ENCODE assay signal across 1 cellular context in the genomic region with DNA sequence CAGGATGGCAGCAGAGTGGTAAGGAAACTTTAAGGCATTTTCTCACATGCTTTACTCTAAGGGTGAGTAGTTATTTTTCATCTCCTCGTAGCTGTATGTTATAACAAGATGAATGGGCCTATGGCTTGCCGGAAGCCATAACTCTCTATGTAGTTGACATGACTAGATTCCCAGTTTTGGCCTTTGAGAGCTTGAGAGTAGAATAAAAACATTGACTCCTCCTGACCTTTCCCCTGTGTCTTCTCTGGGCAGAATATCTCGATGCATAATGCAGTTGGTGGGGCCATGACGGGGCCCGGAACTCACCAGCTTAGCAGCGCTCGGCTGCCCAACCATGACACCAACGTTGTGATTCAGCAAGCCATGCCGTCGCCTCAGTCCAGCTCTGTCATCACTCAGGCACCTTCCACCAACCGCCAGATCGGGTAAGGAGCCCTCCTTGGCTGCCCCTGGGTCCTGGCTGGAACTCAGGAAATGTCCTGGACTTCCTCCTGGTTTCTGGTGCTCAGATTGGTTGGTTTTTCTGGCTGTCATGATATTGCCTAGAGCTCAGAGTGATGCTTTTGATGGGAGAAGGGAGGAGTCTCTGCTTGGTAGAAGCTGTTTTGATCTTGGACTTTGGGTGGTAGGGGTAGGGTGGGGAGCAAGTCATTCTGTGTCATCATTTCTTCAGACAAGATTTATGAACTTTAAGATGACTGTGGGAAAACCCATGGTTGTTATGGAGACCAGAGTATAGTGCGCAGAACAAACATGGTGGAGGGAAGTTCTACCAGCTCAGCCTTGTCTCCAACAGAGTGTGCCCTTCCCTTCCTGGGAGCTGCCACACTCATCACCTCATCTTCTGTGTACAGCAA.
TF ChIP-seq lines count a peak whose summit lies in the region.

No MANE protein-coding gene starts in this region.

TF ChIP-seq in IMR-90, 13 proteins besides CTCF, POLR2A, EP300 and RAD21:
- TF ChIP-seq NFE2L2 (IDR thresholded peaks at IDR 0.05; ENCODE audit: low read depth, low read length) (no peak), MAZ (IDR thresholded peaks at IDR 0.05; ENCODE audit: borderline replicate concordance, low read depth, low read length) (no peak), BHLHE40 (IDR thresholded peaks at IDR 0.05; ENCODE audit: low read depth, low read length) (no peak), CEBPB (IDR thresholded peaks at IDR 0.05; ENCODE audit: low read depth, low read length) (no peak), RFX5 (IDR thresholded peaks at IDR 0.05; ENCODE audit: low read depth, low read length) (no peak), MAFK (IDR thresholded peaks at IDR 0.05; ENCODE audit: low read depth, low read length) (no peak), CHD1 (IDR thresholded peaks at IDR 0.05; ENCODE audit: low read depth, low read length) (no peak), MXI1 (IDR thresholded peaks at IDR 0.05; ENCODE audit: borderline replicate concordance, low read depth, low read length) (no peak), SMC3 (IDR thresholded peaks at IDR 0.05; ENCODE audit: low read depth, low read length) (no peak)
- TF ChIP-seq, protein P1, sequence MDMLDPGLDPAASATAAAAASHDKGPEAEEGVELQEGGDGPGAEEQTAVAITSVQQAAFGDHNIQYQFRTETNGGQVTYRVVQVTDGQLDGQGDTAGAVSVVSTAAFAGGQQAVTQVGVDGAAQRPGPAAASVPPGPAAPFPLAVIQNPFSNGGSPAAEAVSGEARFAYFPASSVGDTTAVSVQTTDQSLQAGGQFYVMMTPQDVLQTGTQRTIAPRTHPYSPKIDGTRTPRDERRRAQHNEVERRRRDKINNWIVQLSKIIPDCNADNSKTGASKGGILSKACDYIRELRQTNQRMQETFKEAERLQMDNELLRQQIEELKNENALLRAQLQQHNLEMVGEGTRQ (IDR thresholded peaks at IDR 0.05; ENCODE audit: low read depth, low read length) = no peak
- TF ChIP-seq, protein P2, sequence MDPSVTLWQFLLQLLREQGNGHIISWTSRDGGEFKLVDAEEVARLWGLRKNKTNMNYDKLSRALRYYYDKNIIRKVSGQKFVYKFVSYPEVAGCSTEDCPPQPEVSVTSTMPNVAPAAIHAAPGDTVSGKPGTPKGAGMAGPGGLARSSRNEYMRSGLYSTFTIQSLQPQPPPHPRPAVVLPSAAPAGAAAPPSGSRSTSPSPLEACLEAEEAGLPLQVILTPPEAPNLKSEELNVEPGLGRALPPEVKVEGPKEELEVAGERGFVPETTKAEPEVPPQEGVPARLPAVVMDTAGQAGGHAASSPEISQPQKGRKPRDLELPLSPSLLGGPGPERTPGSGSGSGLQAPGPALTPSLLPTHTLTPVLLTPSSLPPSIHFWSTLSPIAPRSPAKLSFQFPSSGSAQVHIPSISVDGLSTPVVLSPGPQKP (IDR thresholded peaks at IDR 0.05; ENCODE audit: borderline replicate concordance, low read depth, low read length) = no peak
